ENCODE assay signal across 1 cellular context in genomic region chr17:50956750-50957523, GRCh38.
TF ChIP-seq lines count a peak whose summit lies in the region.

No MANE protein-coding gene starts in this region.

TF ChIP-seq in GM23338, 12 proteins besides CTCF, POLR2A, EP300 and RAD21 (continued from another document):
- TF ChIP-seq, protein P1, sequence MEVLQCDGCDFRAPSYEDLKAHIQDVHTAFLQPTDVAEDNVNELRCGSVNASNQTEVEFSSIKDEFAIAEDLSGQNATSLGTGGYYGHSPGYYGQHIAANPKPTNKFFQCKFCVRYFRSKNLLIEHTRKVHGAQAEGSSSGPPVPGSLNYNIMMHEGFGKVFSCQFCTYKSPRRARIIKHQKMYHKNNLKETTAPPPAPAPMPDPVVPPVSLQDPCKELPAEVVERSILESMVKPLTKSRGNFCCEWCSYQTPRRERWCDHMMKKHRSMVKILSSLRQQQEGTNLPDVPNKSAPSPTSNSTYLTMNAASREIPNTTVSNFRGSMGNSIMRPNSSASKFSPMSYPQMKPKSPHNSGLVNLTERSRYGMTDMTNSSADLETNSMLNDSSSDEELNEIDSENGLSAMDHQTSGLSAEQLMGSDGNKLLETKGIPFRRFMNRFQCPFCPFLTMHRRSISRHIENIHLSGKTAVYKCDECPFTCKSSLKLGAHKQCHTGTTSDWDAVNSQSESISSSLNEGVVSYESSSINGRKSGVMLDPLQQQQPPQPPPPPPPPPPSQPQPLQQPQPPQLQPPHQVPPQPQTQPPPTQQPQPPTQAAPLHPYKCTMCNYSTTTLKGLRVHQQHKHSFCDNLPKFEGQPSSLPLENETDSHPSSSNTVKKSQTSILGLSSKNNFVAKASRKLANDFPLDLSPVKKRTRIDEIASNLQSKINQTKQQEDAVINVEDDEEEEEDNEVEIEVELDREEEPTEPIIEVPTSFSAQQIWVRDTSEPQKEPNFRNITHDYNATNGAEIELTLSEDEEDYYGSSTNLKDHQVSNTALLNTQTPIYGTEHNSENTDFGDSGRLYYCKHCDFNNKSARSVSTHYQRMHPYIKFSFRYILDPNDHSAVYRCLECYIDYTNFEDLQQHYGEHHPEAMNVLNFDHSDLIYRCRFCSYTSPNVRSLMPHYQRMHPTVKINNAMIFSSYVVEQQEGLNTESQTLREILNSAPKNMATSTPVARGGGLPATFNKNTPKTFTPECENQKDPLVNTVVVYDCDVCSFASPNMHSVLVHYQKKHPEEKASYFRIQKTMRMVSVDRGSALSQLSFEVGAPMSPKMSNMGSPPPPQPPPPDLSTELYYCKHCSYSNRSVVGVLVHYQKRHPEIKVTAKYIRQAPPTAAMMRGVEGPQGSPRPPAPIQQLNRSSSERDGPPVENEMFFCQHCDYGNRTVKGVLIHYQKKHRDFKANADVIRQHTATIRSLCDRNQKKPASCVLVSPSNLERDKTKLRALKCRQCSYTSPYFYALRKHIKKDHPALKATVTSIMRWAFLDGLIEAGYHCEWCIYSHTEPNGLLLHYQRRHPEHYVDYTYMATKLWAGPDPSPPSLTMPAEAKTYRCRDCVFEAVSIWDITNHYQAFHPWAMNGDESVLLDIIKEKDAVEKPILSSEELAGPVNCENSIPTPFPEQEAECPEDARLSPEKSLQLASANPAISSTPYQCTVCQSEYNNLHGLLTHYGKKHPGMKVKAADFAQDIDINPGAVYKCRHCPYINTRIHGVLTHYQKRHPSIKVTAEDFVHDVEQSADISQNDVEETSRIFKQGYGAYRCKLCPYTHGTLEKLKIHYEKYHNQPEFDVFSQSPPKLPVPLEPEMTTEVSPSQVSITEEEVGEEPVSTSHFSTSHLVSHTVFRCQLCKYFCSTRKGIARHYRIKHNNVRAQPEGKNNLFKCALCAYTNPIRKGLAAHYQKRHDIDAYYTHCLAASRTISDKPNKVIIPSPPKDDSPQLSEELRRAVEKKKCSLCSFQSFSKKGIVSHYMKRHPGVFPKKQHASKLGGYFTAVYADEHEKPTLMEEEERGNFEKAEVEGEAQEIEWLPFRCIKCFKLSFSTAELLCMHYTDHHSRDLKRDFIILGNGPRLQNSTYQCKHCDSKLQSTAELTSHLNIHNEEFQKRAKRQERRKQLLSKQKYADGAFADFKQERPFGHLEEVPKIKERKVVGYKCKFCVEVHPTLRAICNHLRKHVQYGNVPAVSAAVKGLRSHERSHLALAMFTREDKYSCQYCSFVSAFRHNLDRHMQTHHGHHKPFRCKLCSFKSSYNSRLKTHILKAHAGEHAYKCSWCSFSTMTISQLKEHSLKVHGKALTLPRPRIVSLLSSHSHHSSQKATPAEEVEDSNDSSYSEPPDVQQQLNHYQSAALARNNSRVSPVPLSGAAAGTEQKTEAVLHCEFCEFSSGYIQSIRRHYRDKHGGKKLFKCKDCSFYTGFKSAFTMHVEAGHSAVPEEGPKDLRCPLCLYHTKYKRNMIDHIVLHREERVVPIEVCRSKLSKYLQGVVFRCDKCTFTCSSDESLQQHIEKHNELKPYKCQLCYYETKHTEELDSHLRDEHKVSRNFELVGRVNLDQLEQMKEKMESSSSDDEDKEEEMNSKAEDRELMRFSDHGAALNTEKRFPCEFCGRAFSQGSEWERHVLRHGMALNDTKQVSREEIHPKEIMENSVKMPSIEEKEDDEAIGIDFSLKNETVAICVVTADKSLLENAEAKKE (CRISPR knock-in tag; IDR thresholded peaks at IDR 0.05), result no peak
- TF ChIP-seq, protein P2, sequence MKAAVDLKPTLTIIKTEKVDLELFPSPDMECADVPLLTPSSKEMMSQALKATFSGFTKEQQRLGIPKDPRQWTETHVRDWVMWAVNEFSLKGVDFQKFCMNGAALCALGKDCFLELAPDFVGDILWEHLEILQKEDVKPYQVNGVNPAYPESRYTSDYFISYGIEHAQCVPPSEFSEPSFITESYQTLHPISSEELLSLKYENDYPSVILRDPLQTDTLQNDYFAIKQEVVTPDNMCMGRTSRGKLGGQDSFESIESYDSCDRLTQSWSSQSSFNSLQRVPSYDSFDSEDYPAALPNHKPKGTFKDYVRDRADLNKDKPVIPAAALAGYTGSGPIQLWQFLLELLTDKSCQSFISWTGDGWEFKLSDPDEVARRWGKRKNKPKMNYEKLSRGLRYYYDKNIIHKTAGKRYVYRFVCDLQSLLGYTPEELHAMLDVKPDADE (IDR thresholded peaks at IDR 0.05), result no peak
